Comparison of ENCODE assay signal across 24 cellular contexts in genomic region chr20:58519940-58520712, GRCh38. TPM values are rescaled to one million over a fixed set of nuclear protein-coding genes. Genes with fewer than 3 reads are reported as not detected.
A peak's percentile ranks its signal among the peaks of the same experiment; 100 is the strongest.
DNase-seq lines count a peak whose midpoint lies in the region; ATAC-seq, FAIRE-seq and TF ChIP-seq lines count a peak whose summit lies in the region.
"Had no signal": no experiment of that assay in that cellular context is flagged by ENCODE, and none has a peak within 500 bp of the region (broad histone marks: within the 10 kb centered on the region; RNA-seq: fewer than 3 reads in every experiment).

No MANE protein-coding gene starts in this region.

- peak; percentile 97 for FAIRE-seq in HTR-8/SVneo (lab: Jason Lieb, UNC)
- FAIRE-seq: A549, D721Med, GM12891 had no signal

- H3K27me3 Mint-ChIP-seq in osteocyte (ENCODE audit: unreplicated experiment): peaks cover 6% of the 10 kb centered on the region

- peaks cover 8% of the 10 kb centered on the region for H3K4me1 Mint-ChIP-seq in osteocyte (ENCODE audit: unreplicated experiment)
- H3K4me1 Mint-ChIP-seq: B cell, CD14-positive monocyte had no signal

- H3K4me3 ChIP-seq in GM12865 (ENCODE audit: low read depth, low read length) (no peak overlapping the region), epithelial cell of esophagus (ENCODE audit: low read length) (no peak overlapping the region)
- H3K4me3 ChIP-seq: A549, GM23248, MG63, Peyer's patch had no signal

- H3K9me3 Mint-ChIP-seq in osteocyte (ENCODE audit: unreplicated experiment): no peaks in the 10 kb centered on the region

- H3K36me3 Mint-ChIP-seq in osteocyte (ENCODE audit: unreplicated experiment): no peaks in the 10 kb centered on the region
- H3K36me3 Mint-ChIP-seq: CD14-positive monocyte had no signal

- no peak overlapping the region for H3K27ac Mint-ChIP-seq in osteocyte (ENCODE audit: unreplicated experiment)
- H3K27ac Mint-ChIP-seq: B cell had no signal

- ATAC-seq in HG02938 (IDR thresholded peaks at IDR 0.05; ENCODE audit: unreplicated experiment) (no peak), GM21515 (IDR thresholded peaks at IDR 0.05; ENCODE audit: unreplicated experiment) (no peak), HG03442 (IDR thresholded peaks at IDR 0.05; ENCODE audit: unreplicated experiment) (no peak)
- ATAC-seq: A549, SK-N-SH treated with all-trans-retinoic acid at 6 μM for 48 hours had no signal

- TF ChIP-seq CTCF in GM12865 (IDR thresholded peaks at IDR 0.05; ENCODE audit: insufficient read depth, low read depth, low read length, missing control alignments) (no peak), epithelial cell of esophagus (IDR thresholded peaks at IDR 0.05; ENCODE audit: insufficient read depth, low read depth, low read length, missing control alignments) (no peak), osteocyte (IDR thresholded peaks at IDR 0.05) (no peak)

- H3K4me3 Mint-ChIP-seq in osteocyte (ENCODE audit: unreplicated experiment): no peak overlapping the region
- H3K4me3 Mint-ChIP-seq: B cell, CD14-positive monocyte had no signal

- DNase-seq in GM12865 (ENCODE audit: low read depth) (peak; percentile 53), HTR-8/SVneo (ENCODE audit: insufficient read length, low spot score) (no peak), epithelial cell of esophagus (ENCODE audit: low read depth) (peak; percentile 48), osteocyte (ENCODE audit: extremely low spot score, unreplicated experiment) (peak; percentile 60), NCI-H2029 (lab: John Stamatoyannopoulos, UW) (no peak)
- DNase-seq: DMS79, GM23248, HCEC 1CT, MG63, NCI-H1417, NCI-H1694 treated with DMSO at 0.1 percent for 48 hours, NCI-H774, Peyer's patch had no signal

RNA-seq across cellular contexts. Expression of gene APCDD1L, which starts 4.9 kb away (rescaled TPM):
- total RNA-seq in osteocyte: 2.4 and 3.1 TPM in 2 replicates
- total RNA-seq: B cell, NCI-H460, OCI-LY7, Peyer's patch had no signal

Comparison
In these comparisons a context has a peak if more than half of its experiments do, and no peak if none do; other contexts are left out.
1. DNase-seq: peak in GM12865 (single experiment), epithelial cell of esophagus (single experiment) and osteocyte (single experiment); none in HTR-8/SVneo (single experiment) and NCI-H2029 (single experiment).